ENCODE assay signal across 8 cellular contexts in the genomic region with DNA sequence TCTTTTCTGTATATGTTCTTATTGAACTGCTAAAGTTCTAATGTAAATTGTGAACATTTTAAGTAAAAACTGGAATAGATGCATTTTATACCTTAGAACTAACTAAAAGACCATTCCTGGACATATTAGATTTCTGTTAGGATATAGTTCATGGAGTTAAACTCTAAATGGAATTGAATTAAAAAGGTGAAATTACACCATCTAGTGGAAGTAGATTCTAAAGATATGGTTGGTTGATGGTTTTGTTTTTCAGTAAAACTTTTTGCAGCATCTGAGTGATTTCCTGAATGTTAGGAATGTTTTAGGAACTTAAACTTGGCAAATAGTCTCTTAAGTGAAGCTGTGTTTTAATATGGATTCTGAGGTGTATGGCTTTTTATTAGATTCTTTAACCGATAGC.
DNase-seq lines count a peak whose midpoint lies in the region; ATAC-seq and TF ChIP-seq lines count a peak whose summit lies in the region.
"Had no signal": no experiment of that assay in that cellular context is flagged by ENCODE, and none has a peak within 500 bp of the region (broad histone marks: within the 10 kb centered on the region; RNA-seq: fewer than 3 reads in every experiment).

No MANE protein-coding gene starts in this region.

- H3K9me2 ChIP-seq in PC-3 (replicated peaks; ENCODE audit: low read length) = no peaks in the 10 kb centered on the region

- TF ChIP-seq CTCF in GM12873 (IDR thresholded peaks at IDR 0.05; ENCODE audit: insufficient read depth, low read depth, low read length, missing control alignments) = peak; percentile 3
- peak; percentile 73 for TF ChIP-seq CTCF in PC-3 (conservative IDR thresholded peaks at IDR 0.05; ENCODE audit: low read depth, low read length)
- peak; percentile 35 for TF ChIP-seq CTCF in psoas muscle (IDR thresholded peaks at IDR 0.05)

- 95 to 99% (median 98%) methylated on average over 1 of the region's 1 CpG for WGBS in psoas muscle, 3 donors

- H3K36me3 ChIP-seq in PC-3 (ENCODE audit: low read depth, low read length) = peaks cover 11% of the 10 kb centered on the region; the same call in 1 of the 2 replicates
- peaks cover 0 to 37% of the 10 kb centered on the region in 2 donors for H3K36me3 ChIP-seq in psoas muscle (ENCODE audit: insufficient read depth in 1 of 2, low read depth in 1 of 2)

- no peak overlapping the region for H3K27ac ChIP-seq in PC-3 (ENCODE audit: low read length)
- H3K27ac ChIP-seq in epithelial cell of prostate = peak overlapping the region; percentile 48
- H3K27ac ChIP-seq in psoas muscle = no peak overlapping the region

- CTCF ChIA-PET in PC-3 (lab: Charles Lee) = interaction anchor here (0.7 kb wide), 1 partner anchor 155 kb away, joined by 5 read pairs; no protein-coding TSS in a partner anchor

- H3K4me1 ChIP-seq in PC-3 (ENCODE audit: insufficient read depth, low read length) (no peaks in the 10 kb centered on the region), psoas muscle (no peaks in the 10 kb centered on the region)

- peak; percentile 54 for DNase-seq in PC-3
- no peak for DNase-seq in epithelial cell of prostate (ENCODE audit: low read depth, low spot score)
- DNase-seq in psoas muscle = no peak
- DNase-seq: activated naive CD8-positive, alpha-beta T cell treated with anti-CD3 and anti-CD28 coated beads for 36 hours had no signal

- H3K4me2 ChIP-seq in PC-3 (ENCODE audit: low read length) = no peak overlapping the region

- no peaks in the 10 kb centered on the region for H3F3A ChIP-seq in PC-3 (ENCODE audit: low read length, unreplicated experiment)

- H4K20me1 ChIP-seq in PC-3 (ENCODE audit: low read length) = no peaks in the 10 kb centered on the region

- H3K27me3 ChIP-seq in PC-3 (ENCODE audit: low read length) = no peaks in the 10 kb centered on the region
- no peaks in the 10 kb centered on the region for H3K27me3 ChIP-seq in psoas muscle (ENCODE audit: insufficient read depth in 3 of 3, low read length in 2 of 3)

- TSS peak; percentile 13 for BruUV-seq in PC-3 (replicated peaks; lab: Mats Ljungman, UMichigan)

- no peak overlapping the region for H3K9ac ChIP-seq in PC-3 (ENCODE audit: low read length)

- no peaks in the 10 kb centered on the region for H3K79me2 ChIP-seq in PC-3 (ENCODE audit: low read length)

- H3K9me3 ChIP-seq in PC-3 (ENCODE audit: low read length) (no peaks in the 10 kb centered on the region), psoas muscle (no peaks in the 10 kb centered on the region)

- intact Hi-C loops in PC-3 (cut with micrococcal nuclease) (loop anchor here (2.0 kb wide), 1 partner anchor 206 kb away; no protein-coding TSS in a partner anchor), psoas muscle (cut with DNase I) (no loop called here)

- POLR2A ChIA-PET in PC-3 (lab: Charles Lee; ENCODE audit: unreplicated experiment) = no interaction called here

- ATAC-seq in PC-3 (peak; percentile 64), psoas muscle (peak in 1 of 4 donors; percentile 49), HG02973 (IDR thresholded peaks at IDR 0.05; ENCODE audit: unreplicated experiment) (no peak), HG03460 (IDR thresholded peaks at IDR 0.05; ENCODE audit: unreplicated experiment) (no peak), HG03378 (IDR thresholded peaks at IDR 0.05; ENCODE audit: unreplicated experiment) (no peak)

- H3K4me3 ChIP-seq in PC-3 (ENCODE audit: low read length) = no peak overlapping the region
- no peak overlapping the region for H3K4me3 ChIP-seq in psoas muscle

- no peak overlapping the region for H2AFZ ChIP-seq in PC-3 (ENCODE audit: low read length)

Comparison
In these comparisons a context has a peak if more than half of its experiments do, and no peak if none do; other contexts are left out.
1. CTCF ChIP-seq: peak in every context shown above with its lines; median percentile 73 in PC-3; 35 in psoas muscle; 3 in GM12873.